In the genomic region with DNA sequence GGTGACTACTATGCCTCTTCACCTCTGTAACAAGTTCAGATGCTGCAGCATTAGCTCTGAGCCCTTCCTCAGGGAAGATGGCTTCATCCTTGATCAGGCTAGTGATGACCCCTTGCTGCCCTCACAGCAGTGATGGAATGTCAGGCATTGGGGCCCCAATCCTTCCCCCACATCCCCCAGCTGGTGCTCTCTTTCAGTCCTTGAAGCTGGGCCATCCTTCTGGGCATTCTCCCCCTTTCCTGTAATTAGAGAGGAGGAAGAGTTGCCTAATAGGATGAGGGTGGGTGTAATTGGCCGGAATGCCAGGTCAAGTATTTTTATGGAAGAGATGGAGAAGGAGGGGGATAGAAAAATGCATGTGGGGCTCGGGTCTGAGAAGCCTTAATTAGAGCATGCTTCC, we compare ENCODE assay signal across 23 cellular contexts.
A peak's percentile ranks its signal among the peaks of the same experiment; 100 is the strongest.
DNase-seq lines count a peak whose midpoint lies in the region; ATAC-seq and TF ChIP-seq lines count a peak whose summit lies in the region.
"Had no signal": no experiment of that assay in that cellular context is flagged by ENCODE, and none has a peak within 500 bp of the region (broad histone marks: within the 10 kb centered on the region; RNA-seq: fewer than 3 reads in every experiment).

No MANE protein-coding gene starts in this region.

- H3K4me3 Mint-ChIP-seq in WTC11: no peak overlapping the region
- H3K4me3 Mint-ChIP-seq: activated CD8-positive, alpha-beta T cell treated with anti-CD3 and anti-CD28 coated beads, Interleukin-2, amount 10 ng/mL, durations not matched to agents 7 days and 5 days; activated naive CD8-positive, alpha-beta T cell treated with anti-CD3 and anti-CD28 coated beads, Interleukin-2, amount 10 ng/mL, durations not matched to agents 7 days and 5 days; B cell; nephron progenitor cell; T-cell had no signal

- H3K9me3 ChIP-seq in spleen: no peaks in the 10 kb centered on the region

- no peaks in the 10 kb centered on the region for H3K27me3 ChIP-seq in spleen (replicated peaks in 1 of 7)

- no peak for TF ChIP-seq POLR2A in spleen (IDR thresholded peaks at IDR 0.05)

- intact Hi-C loops in spleen (cut with DNase I; ENCODE audit: low total_unique reads): no loop called here

- peaks cover 0 to 97% (median 25%) of the 10 kb centered on the region in 6 donors for H3K36me3 ChIP-seq in spleen

- 42 to 75% (median 54%) methylated on average over 2 of the region's 2 CpGs for WGBS in spleen, 5 donors

- H3K9me3 Mint-ChIP-seq in WTC11: no peaks in the 10 kb centered on the region
- H3K9me3 Mint-ChIP-seq: activated naive CD8-positive, alpha-beta T cell treated with anti-CD3 and anti-CD28 coated beads, Interleukin-2, amount 10 ng/mL, durations not matched to agents 7 days and 5 days; T-cell had no signal

- H3K4me1 ChIP-seq in spleen: peaks cover 29 to 94% (median 63%) of the 10 kb centered on the region in 6 donors

- POLR2A ChIA-PET in WTC11 (lab: Charles Lee): interaction anchor here (1.6 kb wide), 1 partner anchor 13 kb away, joined by 3 read pairs; no protein-coding TSS in a partner anchor

- DNase-seq in NCI-H748 (lab: John Stamatoyannopoulos, UW; ENCODE audit: unreplicated experiment): peak; percentile 42
- no peak for DNase-seq in NCI-H748 treated with DMSO at 0.1 percent for 48 hours (lab: John Stamatoyannopoulos, UW)
- no peak for DNase-seq in WTC11 (ENCODE audit: low spot score)
- DNase-seq in left kidney (ENCODE audit: low read depth, low spot score): peak; percentile 33
- DNase-seq in spleen: no peak
- DNase-seq in middle frontal gyrus (ENCODE audit: extremely low spot score, low spot score): no peak
- no peak for DNase-seq in dedifferentiated amniotic fluid mesenchymal stem cell (ENCODE audit: extremely low spot score)
- DNase-seq in ureter (ENCODE audit: low spot score): no peak
- DNase-seq: activated CD8-positive, alpha-beta T cell treated with anti-CD3 and anti-CD28 coated beads, Interleukin-2, amount 10 ng/mL, durations not matched to agents 7 days and 5 days; activated effector memory CD4-positive, alpha-beta T cell treated with Interleukin-2 at 50 U/mL for 16 hours; activated naive CD8-positive, alpha-beta T cell treated with anti-CD3 and anti-CD28 coated beads, Interleukin-2, amount 10 ng/mL, durations not matched to agents 7 days and 5 days; activated T-cell treated with anti-CD3 and anti-CD28 coated beads for 4 hours; GF-D8; left ventricle myocardium superior; NCI-H1092; NCI-H187 treated with DMSO at 0.1 percent for 48 hours; nephron progenitor cell; OCI-M1; posterior cingulate gyrus; T-cell had no signal

- no peak overlapping the region for H3K4me3 ChIP-seq in spleen

- H3K27ac Mint-ChIP-seq in WTC11: no peak overlapping the region
- H3K27ac Mint-ChIP-seq: activated CD8-positive, alpha-beta T cell treated with anti-CD3 and anti-CD28 coated beads, Interleukin-2, amount 10 ng/mL, durations not matched to agents 7 days and 5 days; activated naive CD8-positive, alpha-beta T cell treated with anti-CD3 and anti-CD28 coated beads, Interleukin-2, amount 10 ng/mL, durations not matched to agents 7 days and 5 days; B cell had no signal

- no peaks in the 10 kb centered on the region for H3K36me3 Mint-ChIP-seq in WTC11
- H3K36me3 Mint-ChIP-seq: activated naive CD8-positive, alpha-beta T cell treated with anti-CD3 and anti-CD28 coated beads, Interleukin-2, amount 10 ng/mL, durations not matched to agents 7 days and 5 days had no signal

- peak; percentile 44 for ATAC-seq in WTC11
- ATAC-seq: activated CD8-positive, alpha-beta T cell treated with anti-CD3 and anti-CD28 coated beads, Interleukin-2, amount 10 ng/mL, durations not matched to agents 7 days and 5 days; left ventricle myocardium superior; sciatic nerve; T-cell had no signal

- no peaks in the 10 kb centered on the region for H3K4me1 Mint-ChIP-seq in WTC11

- no peaks in the 10 kb centered on the region; the same call in none of the 2 replicates for H3K27me3 Mint-ChIP-seq in WTC11 (ENCODE audit: low read depth)
- H3K27me3 Mint-ChIP-seq: B cell, T-cell had no signal

- peak overlapping the region in 6 of 8 donors; percentile 5 to 66 (median 40) for H3K27ac ChIP-seq in spleen
- H3K27ac ChIP-seq: 22Rv1 had no signal

- TF ChIP-seq CTCF in WTC11 (IDR thresholded peaks at IDR 0.05) (no peak), spleen (IDR thresholded peaks at IDR 0.05 in 8 of 11, conservative IDR thresholded peaks at IDR 0.05 in 3 of 11) (no peak)

- CTCF ChIA-PET in WTC11 (lab: Charles Lee): interaction anchor here (1.3 kb wide), 1 partner anchor 31 kb away, joined by 7 read pairs; no protein-coding TSS in a partner anchor

TF ChIP-seq in WTC11, 78 proteins besides CTCF, POLR2A, EP300 and RAD21:
- TF ChIP-seq, protein P1, sequence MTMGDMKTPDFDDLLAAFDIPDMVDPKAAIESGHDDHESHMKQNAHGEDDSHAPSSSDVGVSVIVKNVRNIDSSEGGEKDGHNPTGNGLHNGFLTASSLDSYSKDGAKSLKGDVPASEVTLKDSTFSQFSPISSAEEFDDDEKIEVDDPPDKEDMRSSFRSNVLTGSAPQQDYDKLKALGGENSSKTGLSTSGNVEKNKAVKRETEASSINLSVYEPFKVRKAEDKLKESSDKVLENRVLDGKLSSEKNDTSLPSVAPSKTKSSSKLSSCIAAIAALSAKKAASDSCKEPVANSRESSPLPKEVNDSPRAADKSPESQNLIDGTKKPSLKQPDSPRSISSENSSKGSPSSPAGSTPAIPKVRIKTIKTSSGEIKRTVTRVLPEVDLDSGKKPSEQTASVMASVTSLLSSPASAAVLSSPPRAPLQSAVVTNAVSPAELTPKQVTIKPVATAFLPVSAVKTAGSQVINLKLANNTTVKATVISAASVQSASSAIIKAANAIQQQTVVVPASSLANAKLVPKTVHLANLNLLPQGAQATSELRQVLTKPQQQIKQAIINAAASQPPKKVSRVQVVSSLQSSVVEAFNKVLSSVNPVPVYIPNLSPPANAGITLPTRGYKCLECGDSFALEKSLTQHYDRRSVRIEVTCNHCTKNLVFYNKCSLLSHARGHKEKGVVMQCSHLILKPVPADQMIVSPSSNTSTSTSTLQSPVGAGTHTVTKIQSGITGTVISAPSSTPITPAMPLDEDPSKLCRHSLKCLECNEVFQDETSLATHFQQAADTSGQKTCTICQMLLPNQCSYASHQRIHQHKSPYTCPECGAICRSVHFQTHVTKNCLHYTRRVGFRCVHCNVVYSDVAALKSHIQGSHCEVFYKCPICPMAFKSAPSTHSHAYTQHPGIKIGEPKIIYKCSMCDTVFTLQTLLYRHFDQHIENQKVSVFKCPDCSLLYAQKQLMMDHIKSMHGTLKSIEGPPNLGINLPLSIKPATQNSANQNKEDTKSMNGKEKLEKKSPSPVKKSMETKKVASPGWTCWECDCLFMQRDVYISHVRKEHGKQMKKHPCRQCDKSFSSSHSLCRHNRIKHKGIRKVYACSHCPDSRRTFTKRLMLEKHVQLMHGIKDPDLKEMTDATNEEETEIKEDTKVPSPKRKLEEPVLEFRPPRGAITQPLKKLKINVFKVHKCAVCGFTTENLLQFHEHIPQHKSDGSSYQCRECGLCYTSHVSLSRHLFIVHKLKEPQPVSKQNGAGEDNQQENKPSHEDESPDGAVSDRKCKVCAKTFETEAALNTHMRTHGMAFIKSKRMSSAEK (CRISPR knock-in tag; IDR thresholded peaks at IDR 0.05; ENCODE audit: borderline replicate concordance): no peak
- no peak for TF ChIP-seq ZNF671 (CRISPR knock-in tag; IDR thresholded peaks at IDR 0.05)
TF ChIP-seq in WTC11: peak in this region for 0.

Comparison
In these comparisons a context has a peak if more than half of its experiments do, and no peak if none do; other contexts are left out.
1. DNase-seq: peak in NCI-H748 (single experiment) and left kidney (single experiment); none in NCI-H748 treated with DMSO at 0.1 percent for 48 hours (single experiment), WTC11 (single experiment), spleen (single experiment), middle frontal gyrus (single experiment), dedifferentiated amniotic fluid mesenchymal stem cell (single experiment) and ureter (single experiment).